In the genomic region with DNA sequence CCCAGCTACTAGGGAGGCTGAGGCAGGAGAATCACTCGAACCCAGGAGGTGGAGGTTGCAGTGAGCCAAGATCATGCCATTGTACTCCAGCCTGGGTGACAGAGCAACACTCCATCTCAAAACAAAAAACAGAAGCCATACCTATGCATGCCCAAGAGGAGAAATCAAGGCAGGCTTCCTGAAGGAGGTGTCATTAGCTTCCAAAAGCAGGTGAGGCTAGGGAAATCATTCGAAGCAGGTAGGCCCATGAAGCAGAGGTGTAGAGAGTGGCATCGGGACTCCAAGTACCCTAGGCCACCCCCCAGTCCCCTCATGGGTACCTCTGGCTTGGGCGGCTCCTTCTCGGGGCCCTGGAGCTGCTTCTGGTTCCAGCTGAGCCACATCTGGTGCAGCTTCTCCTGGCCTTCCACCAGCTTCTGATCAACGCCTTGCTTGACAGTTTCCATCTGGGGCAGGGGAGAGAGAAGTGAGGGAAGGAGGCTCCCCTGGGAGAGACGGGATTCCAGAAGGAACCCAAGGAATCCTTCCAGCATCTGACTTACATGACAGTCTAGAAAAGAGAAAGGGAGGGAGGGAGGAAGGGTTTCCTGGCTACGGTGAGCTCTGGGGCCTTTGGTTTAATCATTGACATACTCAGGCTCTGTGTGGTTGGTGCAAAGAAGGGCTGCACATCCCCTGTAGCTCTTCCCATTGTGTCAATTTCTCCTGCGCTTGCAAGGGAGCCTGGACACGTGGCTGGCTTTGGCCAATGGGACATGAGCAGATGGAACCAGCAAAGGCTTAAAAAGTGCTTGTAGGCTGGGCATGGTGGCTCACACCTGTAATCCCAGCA, we compare ENCODE assay signal across 1 cellular context.
TF ChIP-seq lines count a peak whose summit lies in the region.

No MANE protein-coding gene starts in this region.

TF ChIP-seq in IMR-90, 13 proteins besides CTCF, POLR2A, EP300 and RAD21:
- TF ChIP-seq RCOR1 (IDR thresholded peaks at IDR 0.05; ENCODE audit: insufficient replicate concordance, low read length) (no peak), SMC3 (IDR thresholded peaks at IDR 0.05; ENCODE audit: low read depth, low read length) (no peak), FOS (IDR thresholded peaks at IDR 0.05; ENCODE audit: low read depth, low read length) (no peak), MXI1 (IDR thresholded peaks at IDR 0.05; ENCODE audit: borderline replicate concordance, low read depth, low read length) (no peak), RFX5 (IDR thresholded peaks at IDR 0.05; ENCODE audit: low read depth, low read length) (no peak), MAZ (IDR thresholded peaks at IDR 0.05; ENCODE audit: borderline replicate concordance, low read depth, low read length) (no peak), BHLHE40 (IDR thresholded peaks at IDR 0.05; ENCODE audit: low read depth, low read length) (no peak), CEBPB (IDR thresholded peaks at IDR 0.05; ENCODE audit: low read depth, low read length) (no peak), NFE2L2 (IDR thresholded peaks at IDR 0.05; ENCODE audit: low read depth, low read length) (no peak), CHD1 (IDR thresholded peaks at IDR 0.05; ENCODE audit: low read depth, low read length) (no peak), MAFK (IDR thresholded peaks at IDR 0.05; ENCODE audit: low read depth, low read length) (no peak)
- TF ChIP-seq, protein P1, sequence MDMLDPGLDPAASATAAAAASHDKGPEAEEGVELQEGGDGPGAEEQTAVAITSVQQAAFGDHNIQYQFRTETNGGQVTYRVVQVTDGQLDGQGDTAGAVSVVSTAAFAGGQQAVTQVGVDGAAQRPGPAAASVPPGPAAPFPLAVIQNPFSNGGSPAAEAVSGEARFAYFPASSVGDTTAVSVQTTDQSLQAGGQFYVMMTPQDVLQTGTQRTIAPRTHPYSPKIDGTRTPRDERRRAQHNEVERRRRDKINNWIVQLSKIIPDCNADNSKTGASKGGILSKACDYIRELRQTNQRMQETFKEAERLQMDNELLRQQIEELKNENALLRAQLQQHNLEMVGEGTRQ (IDR thresholded peaks at IDR 0.05; ENCODE audit: low read depth, low read length): no peak
- TF ChIP-seq, protein P2, sequence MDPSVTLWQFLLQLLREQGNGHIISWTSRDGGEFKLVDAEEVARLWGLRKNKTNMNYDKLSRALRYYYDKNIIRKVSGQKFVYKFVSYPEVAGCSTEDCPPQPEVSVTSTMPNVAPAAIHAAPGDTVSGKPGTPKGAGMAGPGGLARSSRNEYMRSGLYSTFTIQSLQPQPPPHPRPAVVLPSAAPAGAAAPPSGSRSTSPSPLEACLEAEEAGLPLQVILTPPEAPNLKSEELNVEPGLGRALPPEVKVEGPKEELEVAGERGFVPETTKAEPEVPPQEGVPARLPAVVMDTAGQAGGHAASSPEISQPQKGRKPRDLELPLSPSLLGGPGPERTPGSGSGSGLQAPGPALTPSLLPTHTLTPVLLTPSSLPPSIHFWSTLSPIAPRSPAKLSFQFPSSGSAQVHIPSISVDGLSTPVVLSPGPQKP (IDR thresholded peaks at IDR 0.05; ENCODE audit: borderline replicate concordance, low read depth, low read length): no peak
